Comparison of ENCODE assay signal across 19 cellular contexts in genomic region chr1:60090662-60091061, GRCh38. TPM values are rescaled to one million over a fixed set of nuclear protein-coding genes. Genes with fewer than 3 reads are reported as not detected.
DNase-seq lines count a peak whose midpoint lies in the region.
"Had no signal": no experiment of that assay in that cellular context is flagged by ENCODE, and none has a peak within 500 bp of the region (broad histone marks: within the 10 kb centered on the region; RNA-seq: fewer than 3 reads in every experiment).

No MANE protein-coding gene starts in this region.

- DNase-seq in NCI-H2171 treated with DMSO at 0.1 percent for 48 hours (lab: John Stamatoyannopoulos, UW) = peak; percentile 13
- no peak for DNase-seq in NCI-H2171 (lab: John Stamatoyannopoulos, UW)
- DNase-seq in SK-N-DZ (ENCODE audit: low spot score) = peak; percentile 22
- DNase-seq in myocyte (ENCODE audit: low read depth) = peak; percentile 24
- no peak for DNase-seq in NCI-H2107 treated with DMSO at 0.1 percent for 48 hours (lab: John Stamatoyannopoulos, UW; ENCODE audit: unreplicated experiment)
- DNase-seq in DMS53 (lab: John Stamatoyannopoulos, UW) = no peak
- no peak for DNase-seq in GM23248
- DNase-seq: 8988T; Calu3; CD8-positive, alpha-beta T cell; DMS79; GDM1; H9 had no signal

- H3K9me2 ChIP-seq in GM23248 (ENCODE audit: insufficient read depth) = no peaks in the 10 kb centered on the region

- no peaks in the 10 kb centered on the region for H4K20me1 ChIP-seq in GM23248 (ENCODE audit: insufficient read depth)
- H4K20me1 ChIP-seq: BLaER1 had no signal

- H3K9me3 ChIP-seq in GM23248 (ENCODE audit: low read depth) = no peaks in the 10 kb centered on the region
- H3K9me3 ChIP-seq: BLaER1 had no signal

- H3K36me3 ChIP-seq in GM23248 (ENCODE audit: low read depth) = no peaks in the 10 kb centered on the region
- H3K36me3 ChIP-seq: BLaER1 had no signal

- no peak overlapping the region for H3K9ac ChIP-seq in GM23248
- H3K9ac ChIP-seq: BLaER1 had no signal

- no peaks in the 10 kb centered on the region for H3K4me1 ChIP-seq in GM23248 (ENCODE audit: insufficient read depth)
- H3K4me1 ChIP-seq: BLaER1 had no signal

- in situ Hi-C loops in GM23248 (cut with MboI) = no loop called here

- H3K79me2 ChIP-seq in GM23248 (ENCODE audit: insufficient read depth) = no peaks in the 10 kb centered on the region

- no peaks in the 10 kb centered on the region for H3F3A ChIP-seq in GM23248 (ENCODE audit: insufficient read depth)

- no peak overlapping the region for H2AFZ ChIP-seq in GM23248

- no peaks in the 10 kb centered on the region for H3K27me3 ChIP-seq in GM23248 (replicated peaks; ENCODE audit: insufficient read depth)
- H3K27me3 ChIP-seq: BLaER1 had no signal

- H3K4me2 ChIP-seq in GM23248 (ENCODE audit: unreplicated experiment) = no peak overlapping the region
- H3K4me2 ChIP-seq: BLaER1 had no signal

- no peak overlapping the region for H3K4me3 ChIP-seq in GM23248
- H3K4me3 ChIP-seq: BLaER1 had no signal

- 92 to 96% methylated on average over 2 of the region's 2 CpGs for WGBS in GM23248 (ENCODE audit: low coverage in 1 of 2, low lambda C conversion rate in 2 of 2, missing lambda C conversion rate in 2 of 2), 2 experiments

- no peak overlapping the region for H3K27ac ChIP-seq in GM23248
- H3K27ac ChIP-seq: BLaER1 had no signal

RNA-seq across cellular contexts. Expression of gene C1orf87, which starts 17.1 kb away (rescaled TPM):
- polyA plus RNA-seq in SK-N-DZ (2014; cell fraction: cytosol; rRNA removed) = not detected in 2 replicates
- not detected in 2 replicates for polyA plus RNA-seq in SK-N-DZ (2014; cell fraction: nucleus; rRNA removed)
- 0.35 and 0.36 TPM in 2 replicates for total RNA-seq in myocyte
- polyA plus RNA-seq in myocyte (2012) = 0.10 TPM
- not detected in 2 replicates for total RNA-seq in GM23248 (2014; rRNA removed; shearing (Covaris generic))
- not detected in 2 replicates for polyA plus RNA-seq in GM23248 (2016; fragmentation: Nextera tagmentation; extraction: Ambion mirVana)
- total RNA-seq: A673; Calu3; CD8-positive, alpha-beta T cell; Daoy; HT-29 had no signal
- polyA plus RNA-seq: AG04450, H1 had no signal

Comparison
In these comparisons a context has a peak if more than half of its experiments do, and no peak if none do; other contexts are left out.
1. DNase-seq: peak in NCI-H2171 treated with DMSO at 0.1 percent for 48 hours (single experiment), SK-N-DZ (single experiment) and myocyte (single experiment); none in NCI-H2171 (single experiment), NCI-H2107 treated with DMSO at 0.1 percent for 48 hours (single experiment), DMS53 (single experiment) and GM23248 (single experiment).